In genomic region chr9:2727966-2728613, GRCh38 we compare ENCODE assay signal across 9 cellular contexts. TPM values are rescaled to one million over a fixed set of nuclear protein-coding genes. Genes with fewer than 3 reads are reported as not detected.
A peak's percentile ranks its signal among the peaks of the same experiment; 100 is the strongest.
DNase-seq lines count a peak whose midpoint lies in the region; ATAC-seq and TF ChIP-seq lines count a peak whose summit lies in the region.
"Had no signal": no experiment of that assay in that cellular context is flagged by ENCODE, and none has a peak within 500 bp of the region (broad histone marks: within the 10 kb centered on the region; RNA-seq: fewer than 3 reads in every experiment).

No MANE protein-coding gene starts in this region.

- H3K27ac ChIP-seq in testis: no peak overlapping the region

- in situ Hi-C loops in astrocyte of the spinal cord (cut with HindIII; ENCODE audit: low sequenced_read_pairs): no loop called here

- intact Hi-C loops in testis (cut with DNase I; ENCODE audit: low total_unique reads): no loop called here

- H3K4me3 ChIP-seq in astrocyte of the spinal cord (ENCODE audit: low read depth, low read length) (no peak overlapping the region), testis (no peak overlapping the region)

- TF ChIP-seq POLR2A in testis (IDR thresholded peaks at IDR 0.05): no peak

- peak; percentile 86 for TF ChIP-seq CTCF in astrocyte of the spinal cord (IDR thresholded peaks at IDR 0.05; ENCODE audit: low read depth, low read length)
- peak; percentile 69 to 82 (median 80) for TF ChIP-seq CTCF in testis (IDR thresholded peaks at IDR 0.05)

- H3K27me3 ChIP-seq in testis: no peaks in the 10 kb centered on the region

- H3K9me3 ChIP-seq in testis: no peaks in the 10 kb centered on the region

- WGBS in testis, 2 donors: 33 to 41% methylated on average over 5 of the region's 5 CpGs

- peaks cover 11% of the 10 kb centered on the region for H3K4me1 ChIP-seq in testis

- no peaks in the 10 kb centered on the region for H3K36me3 ChIP-seq in testis (ENCODE audit: low read depth, missing control alignments)

- ATAC-seq in GM19397 (IDR thresholded peaks at IDR 0.05; ENCODE audit: unreplicated experiment): peak; percentile 86
- peak; percentile 86 for ATAC-seq in HG03354 (IDR thresholded peaks at IDR 0.05; ENCODE audit: poor library complexity, severe bottlenecking, unreplicated experiment)
- no peak for ATAC-seq in HG02840 (IDR thresholded peaks at IDR 0.05; ENCODE audit: low FRiP score, unreplicated experiment)

- DNase-seq in DMS 273 treated with DMSO at 0.1 percent for 48 hours (lab: John Stamatoyannopoulos, UW) (peak; percentile 48), NCI-H510A treated with DMSO at 0.1 percent for 48 hours (lab: John Stamatoyannopoulos, UW) (peak; percentile 49), astrocyte of the spinal cord (ENCODE audit: low read depth, low spot score) (peak; percentile 63), islet precursor cell (peak; percentile 69), testis (peak; percentile 71)

RNA-seq across cellular contexts. Expression of gene KCNV2, which starts 10.8 kb away (rescaled TPM):
- 1 to 10 TPM; 4.3 to 8.4 TPM for total RNA-seq in testis
- polyA plus RNA-seq in testis (ENCODE audit: insufficient read depth, low read depth, low replicate concordance): 4.7 TPM
- total RNA-seq: T-helper 2 cell treated with Interferon-gamma antibody and Interleukin-4, amounts not matched to agents 100 ng/mL and 5 ng/mL, for 36 hours had no signal
